ENCODE assay signal across 1 cellular context in genomic region chr22:49148895-49149418, GRCh38.
TF ChIP-seq lines count a peak whose summit lies in the region.

No MANE protein-coding gene starts in this region.

TF ChIP-seq in H1, 55 proteins besides CTCF, POLR2A, EP300 and RAD21 (continued from another document):
- TF ChIP-seq TEAD4 (IDR thresholded peaks at IDR 0.05; ENCODE audit: low read depth, low read length) (no peak), RNF2 (IDR thresholded peaks at IDR 0.05; ENCODE audit: borderline replicate concordance, low read depth, low read length, missing control alignments, poor library complexity, severe bottlenecking) (no peak), MAX (IDR thresholded peaks at IDR 0.05) (no peak), CREB1 (IDR thresholded peaks at IDR 0.05) (no peak), RBBP5 (IDR thresholded peaks at IDR 0.05; ENCODE audit: borderline replicate concordance, low read depth, low read length) (no peak), CTBP2 (IDR thresholded peaks at IDR 0.05; ENCODE audit: borderline replicate concordance, insufficient read depth, insufficient read length, low read length) (no peak), MAFK (IDR thresholded peaks at IDR 0.05; ENCODE audit: low read depth, low read length) (no peak), SIN3A (conservative IDR thresholded peaks at IDR 0.05 in 1 of 2, IDR thresholded peaks at IDR 0.05 in 1 of 2; ENCODE audit: low read depth in 1 of 2, low read length in 2 of 2) (no peak), ASH2L (IDR thresholded peaks at IDR 0.05; ENCODE audit: low read length) (no peak), SAP30 (IDR thresholded peaks at IDR 0.05; ENCODE audit: insufficient read depth, insufficient replicate concordance, low read length) (no peak), BACH1 (IDR thresholded peaks at IDR 0.05; ENCODE audit: low read length) (no peak), CBX8 (IDR thresholded peaks at IDR 0.05; ENCODE audit: borderline replicate concordance, low read depth, low read length) (no peak), TBP (IDR thresholded peaks at IDR 0.05; ENCODE audit: low read depth, low read length) (no peak), SIRT6 (IDR thresholded peaks at IDR 0.05; ENCODE audit: low read length) (no peak), HDAC6 (IDR thresholded peaks at IDR 0.05; ENCODE audit: low read depth, low read length) (no peak)
